Comparison of ENCODE assay signal across 26 cellular contexts in the genomic region with DNA sequence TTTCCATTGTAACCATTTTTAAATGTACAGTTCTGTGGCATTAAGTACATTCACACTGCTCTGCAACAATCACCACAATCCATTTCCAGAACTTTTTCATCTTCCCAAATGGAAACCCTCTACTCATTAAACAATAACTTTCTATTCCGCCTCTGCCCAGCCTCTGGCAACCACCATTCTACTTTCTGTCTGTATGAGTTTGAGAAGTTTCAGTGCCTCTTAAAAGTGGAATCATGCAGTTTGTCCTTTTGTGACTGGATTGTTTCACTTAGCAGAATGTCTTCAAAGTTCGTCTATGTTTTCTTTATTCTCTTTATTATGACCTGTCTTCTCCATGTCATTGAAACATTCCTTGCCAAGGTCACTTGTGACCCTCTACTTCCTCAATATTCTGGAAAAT.
"Had no signal": no experiment of that assay in that cellular context is flagged by ENCODE, and none has a peak within 500 bp of the region (broad histone marks: within the 10 kb centered on the region; RNA-seq: fewer than 3 reads in every experiment).

No MANE protein-coding gene starts in this region.

- H3K27ac ChIP-seq: gastrocnemius medialis, hepatocyte, spleen, stomach, suprapubic skin, tibial artery, upper lobe of right lung, VCaP had no signal

- H3K27ac Mint-ChIP-seq: activated naive CD8-positive, alpha-beta T cell treated with anti-CD3 and anti-CD28 coated beads, Interleukin-2, amount 50 U/mL, for 24 hours; activated T-helper 1 cell treated with anti-CD3 and anti-CD28 coated beads, Interleukin-12 subunit alpha, Interleukin-12 subunit beta, Interleukin-2, Interleukin-4 antibody, amounts not matched to agents 30 ng/mL and 10 ng/mL and 1 ng/mL, durations not matched to agents 14 hours and 24 hours and 36 hours; effector memory CD8-positive, alpha-beta T cell; natural killer cell treated with Interleukin-12 subunit alpha and Interleukin-12 subunit beta and Interleukin-15 and Interleukin-18, amount 100 ng/mL, for 72 hours had no signal

- H3K79me2 ChIP-seq: hepatocyte had no signal

- H3K4me1 Mint-ChIP-seq: activated naive CD8-positive, alpha-beta T cell treated with anti-CD3 and anti-CD28 coated beads, Interleukin-2, amount 50 U/mL, for 24 hours had no signal

- H3K36me3 ChIP-seq: gastrocnemius medialis, spleen, stomach, suprapubic skin, tibial artery, upper lobe of right lung had no signal

- H3K4me3 ChIP-seq: gastrocnemius medialis, hepatocyte, mucosa of descending colon, spleen, stomach, suprapubic skin, tibial artery, upper lobe of right lung had no signal

- H3K36me3 Mint-ChIP-seq: natural killer cell treated with Interleukin-12 subunit alpha and Interleukin-12 subunit beta and Interleukin-15 and Interleukin-18, amount 100 ng/mL, for 72 hours had no signal

- DNase-seq: activated CD8-positive, alpha-beta memory T cell treated with anti-CD3 and anti-CD28 coated beads, Interleukin-2, amount 50 U/mL, for 4 hours; activated gamma-delta T cell; activated naive CD4-positive, alpha-beta T cell treated with anti-CD3 and anti-CD28 coated beads, Interleukin-2, amount 50 U/mL, for 16 hours; activated naive CD8-positive, alpha-beta T cell treated with anti-CD3 and anti-CD28 coated beads, Interleukin-2, amount 50 U/mL, for 24 hours; amygdala; caudate nucleus; cortex of kidney; effector memory CD8-positive, alpha-beta T cell; erythroblast; gastrocnemius medialis; left cardiac atrium; left ventricle myocardium superior; mucosa of descending colon; posterior cingulate gyrus; right cardiac atrium; spleen; stimulated activated CD4-positive, alpha-beta T cell treated with anti-CD3 and anti-CD28 coated beads, Interleukin-2, amount 100 ng/mL, for 48 hours; stomach; tibial artery; upper lobe of right lung had no signal

- H3K9me3 ChIP-seq: gastrocnemius medialis, mucosa of descending colon, spleen, stomach, suprapubic skin, tibial artery, upper lobe of right lung had no signal

- H3K4me3 Mint-ChIP-seq: activated naive CD8-positive, alpha-beta T cell treated with anti-CD3 and anti-CD28 coated beads, Interleukin-2, amount 50 U/mL, for 24 hours; activated T-helper 1 cell treated with anti-CD3 and anti-CD28 coated beads, Interleukin-12 subunit alpha, Interleukin-12 subunit beta, Interleukin-2, Interleukin-4 antibody, amounts not matched to agents 30 ng/mL and 10 ng/mL and 1 ng/mL, durations not matched to agents 14 hours and 24 hours and 36 hours; effector memory CD8-positive, alpha-beta T cell; natural killer cell treated with Interleukin-12 subunit alpha and Interleukin-12 subunit beta and Interleukin-15 and Interleukin-18, amount 100 ng/mL, for 72 hours had no signal

- H3K9me3 Mint-ChIP-seq: activated naive CD8-positive, alpha-beta T cell treated with anti-CD3 and anti-CD28 coated beads, Interleukin-2, amount 50 U/mL, for 24 hours; activated T-helper 1 cell treated with anti-CD3 and anti-CD28 coated beads, Interleukin-12 subunit alpha, Interleukin-12 subunit beta, Interleukin-2, Interleukin-4 antibody, amounts not matched to agents 30 ng/mL and 10 ng/mL and 1 ng/mL, durations not matched to agents 14 hours and 24 hours and 36 hours; effector memory CD8-positive, alpha-beta T cell; natural killer cell treated with Interleukin-12 subunit alpha and Interleukin-12 subunit beta and Interleukin-15 and Interleukin-18, amount 100 ng/mL, for 72 hours had no signal

- H3K4me2 ChIP-seq: hepatocyte had no signal

- H3K4me1 ChIP-seq: stomach, upper lobe of right lung had no signal

- H2AFZ ChIP-seq: hepatocyte had no signal

- ATAC-seq: activated CD4-positive, CD25-positive, alpha-beta regulatory T cell treated with anti-CD3 and anti-CD28 coated beads, Interleukin-2, amount 50 U/mL, for 24 hours; activated naive CD8-positive, alpha-beta T cell treated with anti-CD3 and anti-CD28 coated beads, Interleukin-2, amount 50 U/mL, for 24 hours; effector memory CD8-positive, alpha-beta T cell; gastrocnemius medialis; left cardiac atrium; left ventricle myocardium superior; mucosa of descending colon; natural killer cell treated with Interleukin-12 subunit alpha and Interleukin-12 subunit beta and Interleukin-15 and Interleukin-18, amount 100 ng/mL, for 72 hours; right cardiac atrium; upper lobe of right lung had no signal
